ENCODE assay signal across 26 cellular contexts in genomic region chr9:120705174-120705573, GRCh38.
"Had no signal": no experiment of that assay in that cellular context is flagged by ENCODE, and none has a peak within 500 bp of the region (broad histone marks: within the 10 kb centered on the region; RNA-seq: fewer than 3 reads in every experiment).

No MANE protein-coding gene starts in this region.

- H3K4me3 Mint-ChIP-seq: activated naive CD8-positive, alpha-beta T cell; endodermal cell; natural killer cell treated with Interleukin-12 subunit alpha and Interleukin-12 subunit beta and Interleukin-15 and Interleukin-18, amount 100 ng/mL, for 72 hours had no signal

- H3K27me3 Mint-ChIP-seq: activated naive CD8-positive, alpha-beta T cell; natural killer cell treated with Interleukin-12 subunit alpha and Interleukin-12 subunit beta and Interleukin-15 and Interleukin-18, amount 100 ng/mL, for 72 hours had no signal

- DNase-seq: activated CD4-positive, alpha-beta T cell treated with anti-CD3 and anti-CD28 coated beads for 4 hours; activated CD4-positive, alpha-beta T cell treated with anti-CD3 and anti-CD28 coated beads, Interleukin-2, amount 50 U/mL, for 4 hours; activated effector memory CD4-positive, alpha-beta T cell treated with Interleukin-2 at 50 U/mL for 16 hours; activated naive CD4-positive, alpha-beta T cell treated with Interleukin-2 at 50 U/mL for 16 hours; activated T-cell treated with anti-CD3 and anti-CD28 coated beads for 4 hours; anterior cingulate cortex; endodermal cell; foreskin fibroblast; heart right ventricle; kidney glomerular epithelial cell; lower lobe of right lung; mesenchymal stem cell; occipital lobe; right cardiac atrium; stimulated activated CD4-positive, alpha-beta T cell treated with anti-CD3 and anti-CD28 coated beads, Interleukin-15, amount 100 ng/mL, for 24 hours; stimulated activated naive CD4-positive, alpha-beta T cell treated with Interleukin-2 at 50 U/mL for 16 hours; T-helper 9 cell; testis; transverse colon had no signal

- H3K27ac Mint-ChIP-seq: activated naive CD8-positive, alpha-beta T cell; endodermal cell; natural killer cell treated with Interleukin-12 subunit alpha and Interleukin-12 subunit beta and Interleukin-15 and Interleukin-18, amount 100 ng/mL, for 72 hours had no signal

- H3K27ac ChIP-seq: coronary artery, heart right ventricle, lower lobe of right lung, parathyroid adenoma, testis, transverse colon, VCaP had no signal

- H3K36me3 Mint-ChIP-seq: natural killer cell treated with Interleukin-12 subunit alpha and Interleukin-12 subunit beta and Interleukin-15 and Interleukin-18, amount 100 ng/mL, for 72 hours had no signal

- H3K4me1 ChIP-seq: parathyroid adenoma had no signal

- ATAC-seq: esophagus mucosa; heart right ventricle; left lobe of liver; lower lobe of right lung; natural killer cell treated with Interleukin-12 subunit alpha and Interleukin-12 subunit beta and Interleukin-15 and Interleukin-18, amount 100 ng/mL, for 72 hours; right cardiac atrium had no signal

- H3K27me3 ChIP-seq: heart right ventricle, testis, transverse colon had no signal

- H3K9me3 ChIP-seq: heart right ventricle, lower lobe of right lung, testis, transverse colon had no signal

- H3K36me3 ChIP-seq: heart right ventricle, transverse colon had no signal

- H3K9me3 Mint-ChIP-seq: endodermal cell; natural killer cell treated with Interleukin-12 subunit alpha and Interleukin-12 subunit beta and Interleukin-15 and Interleukin-18, amount 100 ng/mL, for 72 hours had no signal

- H3K4me3 ChIP-seq: coronary artery, heart right ventricle, lower lobe of right lung, testis, transverse colon had no signal
